In genomic region chr17:9247401-9247938, GRCh38 we compare ENCODE assay signal across 18 cellular contexts.
DNase-seq lines count a peak whose midpoint lies in the region; ATAC-seq and TF ChIP-seq lines count a peak whose summit lies in the region.
"Had no signal": no experiment of that assay in that cellular context is flagged by ENCODE, and none has a peak within 500 bp of the region (broad histone marks: within the 10 kb centered on the region; RNA-seq: fewer than 3 reads in every experiment).

No MANE protein-coding gene starts in this region.

- H3K27ac ChIP-seq in esophagus squamous epithelium (peak overlapping the region; percentile 11 to 98 (median 92)), muscle layer of duodenum (ENCODE audit: low read length) (peak overlapping the region; percentile 45), stomach (peak overlapping the region in 4 of 5 donors; percentile 80 to 98 (median 94))

- H3K27me3 ChIP-seq in esophagus squamous epithelium (no peaks in the 10 kb centered on the region), muscle layer of duodenum (ENCODE audit: low read depth, low read length) (no peaks in the 10 kb centered on the region), stomach (no peaks in the 10 kb centered on the region)

- peaks cover 0 to 5% of the 10 kb centered on the region in 2 donors for H3K36me3 Mint-ChIP-seq in activated naive CD4-positive, alpha-beta T cell treated with anti-CD3 and anti-CD28 coated beads, Interleukin-2, amount 50 U/mL, for 72 hours

- H3K27ac Mint-ChIP-seq in activated naive CD4-positive, alpha-beta T cell treated with anti-CD3 and anti-CD28 coated beads, Interleukin-2, amount 50 U/mL, for 72 hours, result no peak overlapping the region
- H3K27ac Mint-ChIP-seq: CD4-positive, CD25-positive, alpha-beta regulatory T cell; HFFc6 had no signal

- TF ChIP-seq CTCF in esophagus squamous epithelium (IDR thresholded peaks at IDR 0.05), result no peak
- TF ChIP-seq CTCF in stomach (IDR thresholded peaks at IDR 0.05), result no peak

- H3K9me3 ChIP-seq in esophagus squamous epithelium (no peaks in the 10 kb centered on the region), muscle layer of duodenum (ENCODE audit: control insufficient read depth in 1 of 2, low read length in 2 of 2) (no peaks in the 10 kb centered on the region), stomach (no peaks in the 10 kb centered on the region)

- no peaks in the 10 kb centered on the region for H3K9me3 Mint-ChIP-seq in activated naive CD4-positive, alpha-beta T cell treated with anti-CD3 and anti-CD28 coated beads, Interleukin-2, amount 50 U/mL, for 72 hours
- H3K9me3 Mint-ChIP-seq: CD4-positive, CD25-positive, alpha-beta regulatory T cell had no signal

- peak in 42 of 56 donors; percentile 14 to 74 (median 38) for DNase-seq in amygdala (lab: John Stamatoyannopoulos, UW)
- no peak for DNase-seq in esophagus squamous epithelium (lab: John Stamatoyannopoulos, UW)
- no peak for DNase-seq in stomach
- DNase-seq in NK-92 (lab: John Stamatoyannopoulos, UW; ENCODE audit: unreplicated experiment), result no peak
- no peak for DNase-seq in activated naive CD4-positive, alpha-beta T cell treated with anti-CD3 and anti-CD28 coated beads, Interleukin-2, amount 50 U/mL, for 72 hours (ENCODE audit: low spot score in 2 of 2)
- DNase-seq: CD4-positive, CD25-positive, alpha-beta regulatory T cell; DMS79 treated with DMSO at 0.1 percent for 48 hours; GDM1; GOT3; HFFc6; KG1; NCI-H1048; NCI-H446; NCI-H748 treated with DMSO at 0.1 percent for 48 hours had no signal

- H3K36me3 ChIP-seq in esophagus squamous epithelium (peaks cover 0 to 34% (median 4%) of the 10 kb centered on the region in 3 donors), muscle layer of duodenum (ENCODE audit: control insufficient read depth in 1 of 2, insufficient read depth in 2 of 2, low read length in 2 of 2) (no peaks in the 10 kb centered on the region), stomach (peaks cover 0 to 20% (median 12%) of the 10 kb centered on the region in 4 donors)

- H3K4me3 ChIP-seq in esophagus squamous epithelium, result no peak overlapping the region
- no peak overlapping the region for H3K4me3 ChIP-seq in muscle layer of duodenum (ENCODE audit: low read depth in 1 of 2, low read length in 2 of 2)
- H3K4me3 ChIP-seq in stomach, result no peak overlapping the region

- intact Hi-C loops in esophagus squamous epithelium (cut with DNase I) (loop anchor here (10.0 kb wide), 1 partner anchor 223 kb away; the partner anchor contains the start of gene NTN1), stomach (cut with DNase I; ENCODE audit: low total_unique reads) (no loop called here)

- TF ChIP-seq EP300 in stomach (IDR thresholded peaks at IDR 0.05), result no peak

- TF ChIP-seq POLR2A in esophagus squamous epithelium (IDR thresholded peaks at IDR 0.05) (no peak), stomach (IDR thresholded peaks at IDR 0.05) (no peak), GM18505 (IDR thresholded peaks at IDR 0.05; ENCODE audit: borderline replicate concordance, extremely low read depth, insufficient read depth, insufficient read length) (no peak)

- peaks cover 3 to 32% (median 23%) of the 10 kb centered on the region in 3 donors for H3K4me1 ChIP-seq in esophagus squamous epithelium
- H3K4me1 ChIP-seq in muscle layer of duodenum (ENCODE audit: control insufficient read depth in 1 of 2, insufficient read depth in 2 of 2, low read length in 2 of 2), result peaks cover 10 to 22% of the 10 kb centered on the region in 2 donors
- peaks cover 0 to 42% (median 20%) of the 10 kb centered on the region in 4 donors for H3K4me1 ChIP-seq in stomach

- no peak for ATAC-seq in GM18505 (IDR thresholded peaks at IDR 0.05; ENCODE audit: unreplicated experiment)
- no peak for ATAC-seq in activated naive CD4-positive, alpha-beta T cell treated with anti-CD3 and anti-CD28 coated beads, Interleukin-2, amount 50 U/mL, for 72 hours
- ATAC-seq: Panc1, Right ventricle myocardium inferior had no signal

- WGBS in esophagus squamous epithelium, 2 donors, result 87 to 93% methylated on average over 7 to 10 of the region's 21 CpGs
- WGBS in stomach, 5 donors, result 88 to 95% (median 91%) methylated on average over 21 of the region's 21 CpGs

Comparison
In these comparisons a context has a peak if more than half of its experiments do, and no peak if none do; other contexts are left out.
1. DNase-seq: peak in amygdala (42 of 56); none in esophagus squamous epithelium (single experiment), stomach (single experiment), NK-92 (single experiment) and activated naive CD4-positive, alpha-beta T cell treated with anti-CD3 and anti-CD28 coated beads, Interleukin-2, amount 50 U/mL, for 72 hours (0 of 2).
2. Peak in every context shown above with its lines, with median percentiles within 50 percentile points of each other: H3K27ac ChIP-seq.